1 cellular context compared by ENCODE assay signal in the genomic region with DNA sequence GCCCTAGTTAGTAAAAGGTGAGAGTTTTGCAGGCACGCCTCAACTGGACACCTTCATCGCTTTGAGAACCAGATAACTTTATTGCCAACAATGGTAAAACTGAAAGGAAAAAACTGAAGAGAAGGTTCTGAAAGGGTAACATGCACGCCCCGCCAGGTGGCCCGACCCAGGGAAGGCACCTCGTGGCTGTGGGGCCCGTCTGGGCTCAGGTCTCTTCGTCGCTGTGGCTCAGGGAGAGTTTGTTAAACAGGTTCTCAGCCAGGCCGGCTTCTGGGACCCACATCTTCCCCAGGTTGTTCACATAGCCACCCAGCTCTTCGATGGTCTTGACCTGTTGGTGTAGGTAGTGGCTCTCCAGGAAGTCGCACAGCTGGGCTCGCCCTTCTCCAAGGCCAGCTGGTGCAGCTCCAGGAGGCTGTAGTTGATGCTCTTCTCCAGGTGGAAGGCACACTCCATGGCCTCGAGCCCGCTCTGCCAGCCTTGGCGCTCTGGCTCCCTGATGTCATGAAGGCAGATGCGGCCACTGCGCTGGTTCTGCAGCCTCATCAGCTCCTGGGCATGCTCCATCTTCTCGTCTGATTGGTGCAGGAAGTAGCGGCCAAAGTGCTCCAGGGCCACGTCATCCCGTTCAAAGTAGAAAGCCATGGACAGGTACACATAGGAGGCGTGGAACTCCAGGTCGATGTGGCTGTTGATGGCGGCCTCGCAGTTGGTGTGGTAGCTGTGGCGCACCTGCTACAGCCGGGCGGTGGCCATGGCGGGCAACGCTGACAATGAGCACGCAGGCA.
TF ChIP-seq lines count a peak whose summit lies in the region.

No MANE protein-coding gene starts in this region.

TF ChIP-seq in K562, 482 proteins besides CTCF, POLR2A, EP300 and RAD21 (continued from another document):
- TF ChIP-seq ZNF589 (CRISPR knock-in tag; IDR thresholded peaks at IDR 0.05; ENCODE audit: low read depth): no peak
- TF ChIP-seq RBFOX2 (IDR thresholded peaks at IDR 0.05; ENCODE audit: low read depth, low read length): peak; percentile 47; the same call in 1 of the 2 replicates
TF ChIP-seq in K562: peak in this region for 7.
